ENCODE assay signal across 1 cellular context in the genomic region with DNA sequence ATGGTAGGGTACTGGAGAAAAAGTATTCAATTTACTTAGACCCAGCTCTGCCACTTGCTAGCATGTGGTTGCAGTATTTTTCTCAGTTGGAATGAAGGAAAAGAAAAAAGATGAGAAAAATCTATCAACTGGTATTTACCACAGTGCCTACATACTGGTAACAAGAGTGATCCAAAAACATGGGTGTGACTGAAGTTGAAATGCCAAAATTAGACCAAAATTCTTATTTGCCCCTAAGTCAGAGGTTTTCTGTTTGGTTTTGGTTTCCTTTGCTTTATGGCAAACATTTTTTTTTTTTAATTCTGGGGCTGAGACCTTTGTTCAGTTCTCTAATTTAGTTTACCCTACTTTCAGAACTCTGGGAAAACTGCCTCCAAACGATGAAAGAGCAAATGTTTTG.
TF ChIP-seq lines count a peak whose summit lies in the region.

No MANE protein-coding gene starts in this region.

TF ChIP-seq in GM12878, 131 proteins besides CTCF, POLR2A, EP300 and RAD21 (continued from another document):
- TF ChIP-seq, protein P1, sequence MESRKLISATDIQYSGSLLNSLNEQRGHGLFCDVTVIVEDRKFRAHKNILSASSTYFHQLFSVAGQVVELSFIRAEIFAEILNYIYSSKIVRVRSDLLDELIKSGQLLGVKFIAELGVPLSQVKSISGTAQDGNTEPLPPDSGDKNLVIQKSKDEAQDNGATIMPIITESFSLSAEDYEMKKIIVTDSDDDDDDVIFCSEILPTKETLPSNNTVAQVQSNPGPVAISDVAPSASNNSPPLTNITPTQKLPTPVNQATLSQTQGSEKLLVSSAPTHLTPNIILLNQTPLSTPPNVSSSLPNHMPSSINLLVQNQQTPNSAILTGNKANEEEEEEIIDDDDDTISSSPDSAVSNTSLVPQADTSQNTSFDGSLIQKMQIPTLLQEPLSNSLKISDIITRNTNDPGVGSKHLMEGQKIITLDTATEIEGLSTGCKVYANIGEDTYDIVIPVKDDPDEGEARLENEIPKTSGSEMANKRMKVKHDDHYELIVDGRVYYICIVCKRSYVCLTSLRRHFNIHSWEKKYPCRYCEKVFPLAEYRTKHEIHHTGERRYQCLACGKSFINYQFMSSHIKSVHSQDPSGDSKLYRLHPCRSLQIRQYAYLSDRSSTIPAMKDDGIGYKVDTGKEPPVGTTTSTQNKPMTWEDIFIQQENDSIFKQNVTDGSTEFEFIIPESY (IDR thresholded peaks at IDR 0.05): no peak
- no peak for TF ChIP-seq CBX5 (IDR thresholded peaks at IDR 0.05; ENCODE audit: low read depth)
TF ChIP-seq in GM12878: peak in this region for 6.
